ENCODE assay signal across 22 cellular contexts in the genomic region with DNA sequence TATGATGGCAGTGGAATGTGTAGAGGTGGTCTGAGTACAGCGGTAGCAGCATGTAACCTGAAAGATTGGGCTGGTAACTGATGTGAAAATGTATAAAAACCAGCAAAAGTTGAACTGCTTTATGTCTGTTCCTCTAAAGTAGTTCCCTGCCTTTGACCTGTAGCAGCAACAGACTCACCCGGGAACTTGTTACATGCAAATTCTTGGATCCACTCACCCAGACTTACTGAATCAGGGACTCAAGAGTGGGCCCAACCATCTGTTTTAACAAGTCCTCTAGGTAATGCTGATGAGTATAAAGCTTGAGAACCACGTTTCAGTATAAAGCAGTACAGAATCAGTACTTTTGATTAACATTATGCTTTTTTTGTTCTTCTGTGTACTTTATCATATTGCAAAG.
"Had no signal": no experiment of that assay in that cellular context is flagged by ENCODE, and none has a peak within 500 bp of the region (broad histone marks: within the 10 kb centered on the region; RNA-seq: fewer than 3 reads in every experiment).

No MANE protein-coding gene starts in this region.

- H3K27me3 Mint-ChIP-seq: activated naive CD4-positive, alpha-beta T cell treated with anti-CD3 and anti-CD28 coated beads, Interleukin-2, amount 50 U/mL, for 24 hours; brain had no signal

- DNase-seq: activated CD4-positive, alpha-beta T cell treated with anti-CD3 and anti-CD28 coated beads for 1 hour; activated CD4-positive, alpha-beta T cell treated with anti-CD3 and anti-CD28 coated beads, Interleukin-2, amount 50 U/mL, for 1 hour; activated CD8-positive, alpha-beta T cell treated with anti-CD3 and anti-CD28 coated beads, Interleukin-2, amount 10 ng/mL, durations not matched to agents 7 days and 5 days; activated gamma-delta T cell; aorta; caudate nucleus; dermis blood vessel endothelial cell; effector CD8-positive, alpha-beta T cell; kidney glomerular epithelial cell; left ventricle myocardium superior; pancreas; psoas muscle; right cardiac atrium; stimulated activated CD4-positive, alpha-beta T cell treated with anti-CD3 and anti-CD28 coated beads, Interleukin-4, amount 100 ng/mL, for 24 hours; stimulated activated naive CD8-positive, alpha-beta T cell treated with anti-CD3 and anti-CD28 coated beads, Interleukin-15, Interleukin-2, amounts not matched to agents 100 U/mL and 50 U/mL, for 24 hours; T-helper 9 cell had no signal

- H3K27ac Mint-ChIP-seq: activated CD8-positive, alpha-beta T cell treated with anti-CD3 and anti-CD28 coated beads, Interleukin-2, amount 10 ng/mL, durations not matched to agents 7 days and 5 days; activated naive CD4-positive, alpha-beta T cell treated with anti-CD3 and anti-CD28 coated beads, Interleukin-2, amount 50 U/mL, for 24 hours; activated T-helper 1 cell treated with anti-CD3 and anti-CD28 coated beads, Interleukin-12 subunit alpha, Interleukin-12 subunit beta, Interleukin-2, Interleukin-4 antibody, amounts not matched to agents 30 ng/mL and 10 ng/mL and 1 ng/mL, durations not matched to agents 14 hours and 24 hours and 36 hours; brain; nephron had no signal

- H3K9me3 ChIP-seq: pancreas, psoas muscle had no signal

- H3K4me3 Mint-ChIP-seq: activated CD8-positive, alpha-beta T cell treated with anti-CD3 and anti-CD28 coated beads, Interleukin-2, amount 10 ng/mL, durations not matched to agents 7 days and 5 days; activated naive CD4-positive, alpha-beta T cell treated with anti-CD3 and anti-CD28 coated beads, Interleukin-2, amount 50 U/mL, for 24 hours; activated T-helper 1 cell treated with anti-CD3 and anti-CD28 coated beads, Interleukin-12 subunit alpha, Interleukin-12 subunit beta, Interleukin-2, Interleukin-4 antibody, amounts not matched to agents 30 ng/mL and 10 ng/mL and 1 ng/mL, durations not matched to agents 14 hours and 24 hours and 36 hours; brain; nephron had no signal

- ATAC-seq: activated CD8-positive, alpha-beta T cell treated with anti-CD3 and anti-CD28 coated beads, Interleukin-2, amount 10 ng/mL, durations not matched to agents 7 days and 5 days; foreskin keratinocyte; left ventricle myocardium superior; pancreas; psoas muscle; right cardiac atrium; stimulated activated naive CD8-positive, alpha-beta T cell treated with anti-CD3 and anti-CD28 coated beads, Interleukin-15, Interleukin-2, amounts not matched to agents 100 U/mL and 50 U/mL, for 24 hours had no signal

- H3K4me1 ChIP-seq: pancreas, psoas muscle had no signal

- H3K36me3 ChIP-seq: pancreas had no signal

- H3K27ac ChIP-seq: foreskin keratinocyte, pancreas, psoas muscle, tibial nerve had no signal

- H3K27me3 ChIP-seq: foreskin keratinocyte, pancreas, tibial nerve had no signal

- H3K4me3 ChIP-seq: pancreas, psoas muscle, tibial nerve had no signal
